In genomic region chr19:4493929-4494690, GRCh38 we compare ENCODE assay signal across 20 cellular contexts. TPM values are rescaled to one million over a fixed set of nuclear protein-coding genes. Genes with fewer than 3 reads are reported as not detected.
DNase-seq lines count a peak whose midpoint lies in the region; TF ChIP-seq lines count a peak whose summit lies in the region.
"Had no signal": no experiment of that assay in that cellular context is flagged by ENCODE, and none has a peak within 500 bp of the region (broad histone marks: within the 10 kb centered on the region; RNA-seq: fewer than 3 reads in every experiment).

No MANE protein-coding gene starts in this region.

- DNase-seq in CD14-positive monocyte (ENCODE audit: low spot score) (peak; percentile 46), RWPE1 (ENCODE audit: low spot score) (no peak), dorsolateral prefrontal cortex (no peak), SJCRH30 (no peak), NCI-H524 treated with DMSO at 0.1 percent for 48 hours (lab: John Stamatoyannopoulos, UW) (no peak), trophoblast cell (no peak)
- DNase-seq: CD4-positive, CD25-positive, alpha-beta regulatory T cell; EL; GF-D8; IMR-90; MV-4-11; NCI-H1694; NCI-H2081; NCI-H2171; NCI-H345; NCI-H524; NCI-H82; SHP77; SK-N-SH had no signal

- CTCF ChIA-PET in RWPE1 (lab: Yijun Ruan, JAX), result no interaction called here

- H3K79me2 ChIP-seq in trophoblast cell (ENCODE audit: control insufficient read depth, insufficient read depth, low read length, poor library complexity), result no peaks in the 10 kb centered on the region

- no peak overlapping the region for H3K14ac ChIP-seq in trophoblast cell (ENCODE audit: low read length)

- POLR2A ChIA-PET in RWPE1 (lab: Yijun Ruan, JAX; ENCODE audit: low non-redundant PET), result no interaction called here

- H2BK5ac ChIP-seq in trophoblast cell (ENCODE audit: low read depth, low read length, poor library complexity), result no peak overlapping the region

- no peak overlapping the region for H2AFZ ChIP-seq in trophoblast cell (ENCODE audit: insufficient read depth, low read length, poor library complexity)

- H3K27me3 ChIP-seq in dorsolateral prefrontal cortex (no peaks in the 10 kb centered on the region), SJCRH30 (no peaks in the 10 kb centered on the region), trophoblast cell (ENCODE audit: insufficient read depth, low read length) (no peaks in the 10 kb centered on the region)

- H3K27ac ChIP-seq in RWPE1, result 0 out of 2 replicates have a peak overlapping the region, but pooled peaks have one; percentile 9
- H3K27ac ChIP-seq in dorsolateral prefrontal cortex, result peak overlapping the region in 48 of 59 donors; percentile 6 to 87 (median 58)
- H3K27ac ChIP-seq in SJCRH30, result no peak overlapping the region
- H3K27ac ChIP-seq in trophoblast cell (ENCODE audit: low read depth, low read length), result no peak overlapping the region

- no CpG with 5 or more reads among the region's 61 CpGs for WGBS in trophoblast cell (ENCODE audit: extremely low coverage, insufficient coverage, insufficient read length)

- no peak overlapping the region for H2AK5ac ChIP-seq in trophoblast cell (ENCODE audit: low read length)

- H3K4me1 ChIP-seq in SJCRH30 (no peaks in the 10 kb centered on the region), trophoblast cell (ENCODE audit: control insufficient read depth in 1 of 2, insufficient read depth in 2 of 2, low read length in 2 of 2) (no peaks in the 10 kb centered on the region)

- no peak overlapping the region for H3K4ac ChIP-seq in trophoblast cell (ENCODE audit: low read depth, low read length)

- no peaks in the 10 kb centered on the region for H3K27me3 Mint-ChIP-seq in CD14-positive monocyte (ENCODE audit: low read depth in 3 of 3)
- H3K27me3 Mint-ChIP-seq: B cell; CD4-positive, CD25-positive, alpha-beta regulatory T cell had no signal

- no peak overlapping the region for H3K4me3 Mint-ChIP-seq in CD14-positive monocyte
- H3K4me3 Mint-ChIP-seq: B cell; CD4-positive, CD25-positive, alpha-beta regulatory T cell had no signal

- no peak overlapping the region for H3K23ac ChIP-seq in trophoblast cell (ENCODE audit: low read length)

- intact Hi-C loops in CD14-positive monocyte (cut with micrococcal nuclease) (no loop called here), dorsolateral prefrontal cortex (cut with DNase I) (no loop called here)

- H4K8ac ChIP-seq in trophoblast cell (ENCODE audit: low read depth, low read length), result no peak overlapping the region

- TF ChIP-seq CTCF in CD14-positive monocyte (IDR thresholded peaks at IDR 0.05), result no peak
- no peak for TF ChIP-seq CTCF in RWPE1 (conservative IDR thresholded peaks at IDR 0.05; ENCODE audit: low read depth)
- no peak for TF ChIP-seq CTCF in dorsolateral prefrontal cortex (IDR thresholded peaks at IDR 0.05 in 54 of 56, conservative IDR thresholded peaks at IDR 0.05 in 2 of 56; ENCODE audit: low read depth in 1 of 56, partially characterized antibody in 56 of 56)

- H3K36me3 ChIP-seq in SJCRH30, result peaks cover 35% of the 10 kb centered on the region
- H3K36me3 ChIP-seq in trophoblast cell (ENCODE audit: control insufficient read depth in 1 of 2, insufficient read depth in 2 of 2, low read length in 2 of 2), result peaks cover 77 to 82% of the 10 kb centered on the region in 2 experiments

- H3K36me3 Mint-ChIP-seq in CD14-positive monocyte, result peaks cover 0 to 46% of the 10 kb centered on the region in 2 donors

- H3K9me3 ChIP-seq in SJCRH30 (replicated peaks), result peaks cover 3% of the 10 kb centered on the region; the same call in 1 of the 2 replicates
- H3K9me3 ChIP-seq in trophoblast cell (ENCODE audit: insufficient read depth, low read depth, low read length), result peaks cover 10% of the 10 kb centered on the region
- H3K9me3 ChIP-seq: SK-N-SH had no signal

- peaks cover 0 to 2% (median 0%) of the 10 kb centered on the region in 7 donors for H3K9me3 Mint-ChIP-seq in CD14-positive monocyte
- H3K9me3 Mint-ChIP-seq: CD4-positive, CD25-positive, alpha-beta regulatory T cell had no signal

- H4K12ac ChIP-seq in trophoblast cell (ENCODE audit: low read depth, low read length), result no peak overlapping the region

- H2BK120ac ChIP-seq in trophoblast cell (ENCODE audit: insufficient read depth, low read length, poor library complexity), result no peak overlapping the region

- H3K4me1 Mint-ChIP-seq in CD14-positive monocyte, result no peaks in the 10 kb centered on the region
- H3K4me1 Mint-ChIP-seq: B cell; CD4-positive, CD25-positive, alpha-beta regulatory T cell had no signal

- no peaks in the 10 kb centered on the region for H3K79me1 ChIP-seq in trophoblast cell (ENCODE audit: low read length)

- H2BK12ac ChIP-seq in trophoblast cell (ENCODE audit: low read length), result no peak overlapping the region

- no peak overlapping the region for H4K91ac ChIP-seq in trophoblast cell (ENCODE audit: low read depth, low read length)

- H3K18ac ChIP-seq in trophoblast cell (ENCODE audit: low read length), result no peak overlapping the region

- no peak overlapping the region for H3K27ac Mint-ChIP-seq in CD14-positive monocyte
- H3K27ac Mint-ChIP-seq: B cell; CD4-positive, CD25-positive, alpha-beta regulatory T cell had no signal

- H3K9ac ChIP-seq in trophoblast cell (ENCODE audit: low read length), result no peak overlapping the region
- H3K9ac ChIP-seq: SK-N-SH had no signal

- H3K4me3 ChIP-seq in dorsolateral prefrontal cortex (peak overlapping the region in 14 of 59 donors; percentile 2 to 24 (median 10)), SJCRH30 (no peak overlapping the region), trophoblast cell (ENCODE audit: low read depth, low read length) (no peak overlapping the region)

- H3K4me2 ChIP-seq in trophoblast cell (ENCODE audit: low read length), result no peak overlapping the region
- H3K4me2 ChIP-seq: SK-N-SH had no signal

RNA-seq across cellular contexts. Expression of gene HDGFL2, which starts 22.0 kb away (rescaled TPM):
- polyA plus RNA-seq in CD14-positive monocyte, result 10 to 100 TPM in 1 of 2 donors, 1 to 10 TPM in 1; 7.0 to 10.5 TPM
- total RNA-seq in dorsolateral prefrontal cortex, result 10 to 100 TPM; 42.3 to 73.8 (median 56.9) TPM
- 61.5 and 64.4 TPM in 2 replicates for total RNA-seq in SJCRH30 (2014; rRNA removed; shearing (Covaris generic))
- polyA plus RNA-seq in trophoblast cell (2013), result 48.0 and 49.8 TPM in 2 replicates

RNA-seq across cellular contexts. Expression of gene PLIN4, which starts 24.2 kb away (rescaled TPM):
- polyA plus RNA-seq in CD14-positive monocyte, result under 1 TPM in 1 of 2 donors, not detected in 1; 0.05 TPM
- 10 to 100 TPM in 16 of 120 experiments, 1 to 10 TPM in 104; 1.4 to 28.3 (median 6.3) TPM for total RNA-seq in dorsolateral prefrontal cortex
- 0.16 and 0.18 TPM in 2 replicates for total RNA-seq in SJCRH30 (2014; rRNA removed; shearing (Covaris generic))
- 0.48 and 0.50 TPM in 2 replicates for polyA plus RNA-seq in trophoblast cell (2013)
- total RNA-seq: CD4-positive, CD25-positive, alpha-beta regulatory T cell had no signal

RNA-seq across cellular contexts. Expression of gene UBXN6, which starts 36.5 kb away (rescaled TPM):
- polyA plus RNA-seq in CD14-positive monocyte, result 1 to 10 TPM; 3.8 to 5.4 TPM
- 100 to 1,000 TPM; 110 to 244 (median 164) TPM for total RNA-seq in dorsolateral prefrontal cortex
- total RNA-seq in SJCRH30 (2014; rRNA removed; shearing (Covaris generic)), result 37.9 and 41.4 TPM in 2 replicates
- 41.6 and 44.8 TPM in 2 replicates for polyA plus RNA-seq in trophoblast cell (2013)

RNA-seq across cellular contexts. Expression of gene PLIN5, which starts 40.9 kb away (rescaled TPM):
- under 1 TPM; 0.28 to 0.58 TPM for polyA plus RNA-seq in CD14-positive monocyte
- total RNA-seq in dorsolateral prefrontal cortex, result 10 to 100 TPM in 93 of 120 experiments, 1 to 10 TPM in 27; 5.4 to 56.3 (median 15.4) TPM
- 0.38 and 1.1 TPM in 2 replicates for total RNA-seq in SJCRH30 (2014; rRNA removed; shearing (Covaris generic))
- polyA plus RNA-seq in trophoblast cell (2013), result 0.17 and 0.22 TPM in 2 replicates
- total RNA-seq: CD4-positive, CD25-positive, alpha-beta regulatory T cell; IMR-90 had no signal
- polyA plus RNA-seq: IMR-90 had no signal

RNA-seq across cellular contexts. Expression of gene LRG1, which starts 45.7 kb away (rescaled TPM):
- polyA plus RNA-seq in CD14-positive monocyte, result 1 to 10 TPM; 5.5 to 9.6 TPM
- total RNA-seq in dorsolateral prefrontal cortex, result 1 to 10 TPM in 34 of 120 experiments, under 1 TPM in 72, not detected in 14; 0.13 to 3.5 (median 0.68) TPM
- 0.15 and 0.38 TPM in 2 replicates for total RNA-seq in SJCRH30 (2014; rRNA removed; shearing (Covaris generic))
- 1.7 and 1.8 TPM in 2 replicates for polyA plus RNA-seq in trophoblast cell (2013)
- total RNA-seq: IMR-90 had no signal
- polyA plus RNA-seq: IMR-90 had no signal

Comparison
In these comparisons a context has a peak if more than half of its experiments do, and no peak if none do; other contexts are left out.
1. H3K27ac ChIP-seq: peak in RWPE1 (single experiment) and dorsolateral prefrontal cortex (48 of 59); none in SJCRH30 (single experiment) and trophoblast cell (single experiment).